In genomic region chr10:124155781-124156401, GRCh38 we compare ENCODE assay signal across 13 cellular contexts.
DNase-seq lines count a peak whose midpoint lies in the region; ATAC-seq and TF ChIP-seq lines count a peak whose summit lies in the region.
"Had no signal": no experiment of that assay in that cellular context is flagged by ENCODE, and none has a peak within 500 bp of the region (broad histone marks: within the 10 kb centered on the region; RNA-seq: fewer than 3 reads in every experiment).

No MANE protein-coding gene starts in this region.

- peak overlapping the region; percentile 94 for H2AK5ac ChIP-seq in mesenchymal stem cell (ENCODE audit: low read length, severe bottlenecking)

- peak overlapping the region; percentile 95 for H2BK5ac ChIP-seq in mesenchymal stem cell (ENCODE audit: low read depth, low read length, poor library complexity, severe bottlenecking)

- H4K8ac ChIP-seq in mesenchymal stem cell (ENCODE audit: low read length): peak overlapping the region; percentile 90

- no peak overlapping the region for H2AFZ ChIP-seq in mesenchymal stem cell (ENCODE audit: low read depth, low read length)

- no peak for TF ChIP-seq CTCF in thoracic aorta (IDR thresholded peaks at IDR 0.05)

- H4K91ac ChIP-seq in mesenchymal stem cell (ENCODE audit: low read length): peak overlapping the region; percentile 93

- H3K23ac ChIP-seq in mesenchymal stem cell (ENCODE audit: low read length in 2 of 2): no peak overlapping the region

- peak overlapping the region; percentile 94 for H2BK15ac ChIP-seq in mesenchymal stem cell (ENCODE audit: low read depth, poor library complexity, severe bottlenecking)

- H2BK120ac ChIP-seq in mesenchymal stem cell (ENCODE audit: low read depth, low read length): peak overlapping the region; percentile 68

- DNase-seq in M059J (ENCODE audit: low read depth): peak; percentile 77
- DNase-seq in fibroblast of gingiva (ENCODE audit: low read depth): peak; percentile 17
- no peak for DNase-seq in mesenchymal stem cell
- no peak for DNase-seq in thoracic aorta (ENCODE audit: low spot score)
- DNase-seq in activated CD4-positive, alpha-beta T cell treated with anti-CD3 and anti-CD28 coated beads, Interleukin-2, amount 50 U/mL, for 1 hour: no peak
- DNase-seq in erythroblast (lab: John Stamatoyannopoulos, UW): no peak
- no peak for DNase-seq in NCI-H1105 treated with DMSO at 0.1 percent for 48 hours (lab: John Stamatoyannopoulos, UW)
- no peak for DNase-seq in NCI-H2081 (lab: John Stamatoyannopoulos, UW)
- DNase-seq: activated B cell treated with CpG ODN at 0.5 μM for 24 hours, amygdala, foreskin keratinocyte, NCI-H146 had no signal

- peak overlapping the region in 1 of 2 experiments; percentile 66 for H3K4ac ChIP-seq in mesenchymal stem cell (ENCODE audit: low read depth in 1 of 2, low read length in 2 of 2)

- no peak for TF ChIP-seq POLR2A in erythroblast (IDR thresholded peaks at IDR 0.05; ENCODE audit: low read length)

- H3K18ac ChIP-seq in mesenchymal stem cell (ENCODE audit: low read depth in 1 of 2, low read length in 2 of 2): peak overlapping the region; percentile 89 to 93

- no peaks in the 10 kb centered on the region for H3K79me1 ChIP-seq in mesenchymal stem cell (replicated peaks; ENCODE audit: low read length, poor library complexity, severe bottlenecking)

- peaks cover 0 to 3% of the 10 kb centered on the region in 2 experiments for H3K36me3 ChIP-seq in mesenchymal stem cell (ENCODE audit: control insufficient read depth in 1 of 2, insufficient read depth in 2 of 2, low read depth in 1 of 2, low read length in 2 of 2)
- no peaks in the 10 kb centered on the region for H3K36me3 ChIP-seq in thoracic aorta
- H3K36me3 ChIP-seq: HAP-1 had no signal

- H3K14ac ChIP-seq in mesenchymal stem cell (ENCODE audit: low read length in 2 of 2): peak overlapping the region in 1 of 2 experiments; percentile 46

- H3K4me2 ChIP-seq in mesenchymal stem cell (ENCODE audit: low read length, poor library complexity, severe bottlenecking): peak overlapping the region; percentile 20

- H3K27ac ChIP-seq in mesenchymal stem cell (ENCODE audit: low read length, poor library complexity, severe bottlenecking): peak overlapping the region; percentile 91
- H3K27ac ChIP-seq in thoracic aorta: peak overlapping the region; percentile 84 to 86
- H3K27ac ChIP-seq: foreskin keratinocyte had no signal

- peaks cover 56% of the 10 kb centered on the region for H3K4me1 ChIP-seq in mesenchymal stem cell (ENCODE audit: control insufficient read depth, insufficient read depth, low read depth, low read length)
- peaks cover 45 to 62% of the 10 kb centered on the region in 2 donors for H3K4me1 ChIP-seq in thoracic aorta (ENCODE audit: control insufficient read depth in 1 of 2, low read depth in 2 of 2)
- H3K4me1 ChIP-seq: HAP-1 had no signal

- no peak for ATAC-seq in thoracic aorta (ENCODE audit: insufficient number of reproducible peaks, low FRiP score, low read depth)
- ATAC-seq: foreskin keratinocyte had no signal

- WGBS in mesenchymal stem cell: 50% methylated on average over 16 of the region's 16 CpGs

- H2BK12ac ChIP-seq in mesenchymal stem cell (ENCODE audit: low read length in 2 of 2): peak overlapping the region; percentile 46 to 68

- H3K4me3 ChIP-seq in mesenchymal stem cell (ENCODE audit: insufficient read depth in 1 of 2, low read depth in 1 of 2, low read length in 2 of 2) (no peak overlapping the region), thoracic aorta (peak overlapping the region; percentile 15)
- H3K4me3 ChIP-seq: HAP-1 had no signal

- H3K9me3 ChIP-seq in mesenchymal stem cell (ENCODE audit: control insufficient read depth, low read length) (no peaks in the 10 kb centered on the region), thoracic aorta (no peaks in the 10 kb centered on the region)
- H3K9me3 ChIP-seq: HAP-1 had no signal

- peak overlapping the region; percentile 61 for H3K9ac ChIP-seq in mesenchymal stem cell (ENCODE audit: low read length)

- peaks cover 0 to 19% of the 10 kb centered on the region in 2 experiments for H3K27me3 ChIP-seq in mesenchymal stem cell (ENCODE audit: control insufficient read depth in 1 of 2, insufficient read depth in 1 of 2, low read length in 2 of 2)
- H3K27me3 ChIP-seq in thoracic aorta (replicated peaks; ENCODE audit: insufficient read depth): no peaks in the 10 kb centered on the region

Comparison
In these comparisons a context has a peak if more than half of its experiments do, and no peak if none do; other contexts are left out.
1. DNase-seq: peak in M059J (single experiment) and fibroblast of gingiva (single experiment); none in mesenchymal stem cell (single experiment), thoracic aorta (single experiment), activated CD4-positive, alpha-beta T cell treated with anti-CD3 and anti-CD28 coated beads, Interleukin-2, amount 50 U/mL, for 1 hour (single experiment), erythroblast (0 of 2), NCI-H1105 treated with DMSO at 0.1 percent for 48 hours (single experiment) and NCI-H2081 (0 of 2).